ENCODE assay signal across 21 cellular contexts in genomic region chr17:4189280-4189679, GRCh38. TPM values are rescaled to one million over a fixed set of nuclear protein-coding genes. Genes with fewer than 3 reads are reported as not detected.
A peak's percentile ranks its signal among the peaks of the same experiment; 100 is the strongest.
DNase-seq lines count a peak whose midpoint lies in the region; ATAC-seq and TF ChIP-seq lines count a peak whose summit lies in the region.
"Had no signal": no experiment of that assay in that cellular context is flagged by ENCODE, and none has a peak within 500 bp of the region (broad histone marks: within the 10 kb centered on the region; RNA-seq: fewer than 3 reads in every experiment).

No MANE protein-coding gene starts in this region.

- no TSS peak for BruUV-seq in A673 (replicated peaks; lab: Mats Ljungman, UMichigan)

- POLR2A ChIA-PET in A673 (lab: Charles Lee; ENCODE audit: low non-redundant PET) = no interaction called here

- no peak for TF ChIP-seq CTCF in A673 (conservative IDR thresholded peaks at IDR 0.05; ENCODE audit: low read depth, low read length)
- no peak for TF ChIP-seq CTCF in lower lobe of right lung (IDR thresholded peaks at IDR 0.05)

- H3K4me1 Mint-ChIP-seq in activated naive CD4-positive, alpha-beta T cell treated with anti-CD3 and anti-CD28 coated beads, Interleukin-2, amount 50 U/mL, for 24 hours = peaks cover 8% of the 10 kb centered on the region
- peaks cover 4% of the 10 kb centered on the region for H3K4me1 Mint-ChIP-seq in activated naive CD8-positive, alpha-beta T cell treated with anti-CD3 and anti-CD28 coated beads for 36 hours

- no peak overlapping the region for H3K4me3 Mint-ChIP-seq in activated naive CD4-positive, alpha-beta T cell treated with anti-CD3 and anti-CD28 coated beads, Interleukin-2, amount 50 U/mL, for 24 hours
- no peak overlapping the region for H3K4me3 Mint-ChIP-seq in activated naive CD8-positive, alpha-beta T cell treated with anti-CD3 and anti-CD28 coated beads for 36 hours
- H3K4me3 Mint-ChIP-seq: natural killer cell treated with Interleukin-12 subunit alpha and Interleukin-12 subunit beta and Interleukin-15 and Interleukin-18, amount 100 ng/mL, for 72 hours; stimulated activated naive CD8-positive, alpha-beta T cell treated with anti-CD3 and anti-CD28 coated beads, Interleukin-15, Interleukin-2, amounts not matched to agents 100 ng/mL and 50 ng/mL, for 24 hours had no signal

- no peaks in the 10 kb centered on the region for H3K9me3 Mint-ChIP-seq in activated naive CD4-positive, alpha-beta T cell treated with anti-CD3 and anti-CD28 coated beads, Interleukin-2, amount 50 U/mL, for 24 hours
- no peaks in the 10 kb centered on the region for H3K9me3 Mint-ChIP-seq in activated naive CD8-positive, alpha-beta T cell treated with anti-CD3 and anti-CD28 coated beads for 36 hours
- H3K9me3 Mint-ChIP-seq: natural killer cell treated with Interleukin-12 subunit alpha and Interleukin-12 subunit beta and Interleukin-15 and Interleukin-18, amount 100 ng/mL, for 72 hours; stimulated activated naive CD8-positive, alpha-beta T cell treated with anti-CD3 and anti-CD28 coated beads, Interleukin-15, Interleukin-2, amounts not matched to agents 100 ng/mL and 50 ng/mL, for 24 hours had no signal

- intact Hi-C loops in A673 (cut with micrococcal nuclease; ENCODE audit: unreplicated experiment) = no loop called here
- intact Hi-C loops in lower lobe of right lung (cut with DNase I) = no loop called here

- no peak overlapping the region for H3K27ac ChIP-seq in A673 (ENCODE audit: low read depth, low read length, poor library complexity, severe bottlenecking)
- no peak overlapping the region for H3K27ac ChIP-seq in lower lobe of right lung
- H3K27ac ChIP-seq: heart right ventricle, VCaP had no signal

- H3K27me3 Mint-ChIP-seq in activated naive CD4-positive, alpha-beta T cell treated with anti-CD3 and anti-CD28 coated beads, Interleukin-2, amount 50 U/mL, for 24 hours = no peaks in the 10 kb centered on the region
- H3K27me3 Mint-ChIP-seq in activated naive CD8-positive, alpha-beta T cell treated with anti-CD3 and anti-CD28 coated beads for 36 hours = no peaks in the 10 kb centered on the region
- H3K27me3 Mint-ChIP-seq: natural killer cell treated with Interleukin-12 subunit alpha and Interleukin-12 subunit beta and Interleukin-15 and Interleukin-18, amount 100 ng/mL, for 72 hours; stimulated activated naive CD8-positive, alpha-beta T cell treated with anti-CD3 and anti-CD28 coated beads, Interleukin-15, Interleukin-2, amounts not matched to agents 100 ng/mL and 50 ng/mL, for 24 hours had no signal

- peak overlapping the region; percentile 51 for H3K27ac Mint-ChIP-seq in activated naive CD4-positive, alpha-beta T cell treated with anti-CD3 and anti-CD28 coated beads, Interleukin-2, amount 50 U/mL, for 24 hours
- H3K27ac Mint-ChIP-seq in activated naive CD8-positive, alpha-beta T cell treated with anti-CD3 and anti-CD28 coated beads for 36 hours = peak overlapping the region; percentile 34
- H3K27ac Mint-ChIP-seq: stimulated activated naive CD8-positive, alpha-beta T cell treated with anti-CD3 and anti-CD28 coated beads, Interleukin-15, Interleukin-2, amounts not matched to agents 100 ng/mL and 50 ng/mL, for 24 hours had no signal

- peaks cover 8% of the 10 kb centered on the region for H3K36me3 Mint-ChIP-seq in activated naive CD4-positive, alpha-beta T cell treated with anti-CD3 and anti-CD28 coated beads, Interleukin-2, amount 50 U/mL, for 24 hours
- peaks cover 9% of the 10 kb centered on the region for H3K36me3 Mint-ChIP-seq in activated naive CD8-positive, alpha-beta T cell treated with anti-CD3 and anti-CD28 coated beads for 36 hours

- no peaks in the 10 kb centered on the region for H3K27me3 ChIP-seq in A673 (replicated peaks; ENCODE audit: insufficient read depth, low read depth, low read length, poor library complexity)
- H3K27me3 ChIP-seq in lower lobe of right lung (ENCODE audit: low read depth) = no peaks in the 10 kb centered on the region
- H3K27me3 ChIP-seq: heart right ventricle had no signal

- H3K4me3 ChIP-seq in A673 (ENCODE audit: low read depth, low read length, poor library complexity, severe bottlenecking) = no peak overlapping the region
- H3K4me3 ChIP-seq in lower lobe of right lung = no peak overlapping the region
- H3K4me3 ChIP-seq: heart right ventricle had no signal

- H3K4me1 ChIP-seq in A673 (ENCODE audit: insufficient read depth, low read length, poor library complexity, severe bottlenecking) (peaks cover 4% of the 10 kb centered on the region), lower lobe of right lung (no peaks in the 10 kb centered on the region)

- H3K36me3 ChIP-seq in A673 (ENCODE audit: insufficient read depth, low read length, poor library complexity, severe bottlenecking) (peaks cover 43% of the 10 kb centered on the region), lower lobe of right lung (peaks cover 85% of the 10 kb centered on the region)

- ATAC-seq in lower lobe of right lung = no peak
- ATAC-seq: natural killer cell treated with Interleukin-12 subunit alpha and Interleukin-12 subunit beta and Interleukin-15 and Interleukin-18, amount 100 ng/mL, for 72 hours; PC-3 had no signal

- CTCF ChIA-PET in A673 (lab: Charles Lee) = no interaction called here

- H3K9me3 ChIP-seq in A673 (ENCODE audit: low read depth, low read length, poor library complexity, severe bottlenecking) (no peaks in the 10 kb centered on the region), lower lobe of right lung (no peaks in the 10 kb centered on the region)
- H3K9me3 ChIP-seq: heart right ventricle had no signal

- no peak for DNase-seq in activated naive CD4-positive, alpha-beta T cell (lab: John Stamatoyannopoulos, UW)
- no peak for DNase-seq in activated naive CD8-positive, alpha-beta T cell treated with anti-CD3 and anti-CD28 coated beads for 36 hours
- peak; percentile 43 for DNase-seq in mesenteric fat pad (ENCODE audit: low spot score)
- no peak for DNase-seq in A673 (ENCODE audit: low spot score)
- no peak for DNase-seq in ecto neural progenitor cell (ENCODE audit: low spot score)
- no peak for DNase-seq in DMS79 (lab: John Stamatoyannopoulos, UW)
- DNase-seq in lower lobe of right lung = no peak
- DNase-seq: heart right ventricle; islet precursor cell; mammary epithelial cell; MV-4-11; NCI-H187; NCI-H226; NCI-H82; PC-3; SIG-M5; stimulated activated CD4-positive, alpha-beta T cell treated with anti-CD3 and anti-CD28 coated beads, Interleukin-2, amount 100 ng/mL, for 24 hours had no signal

RNA-seq across cellular contexts. Expression of gene CYB5D2, which starts 46.3 kb away (rescaled TPM):
- 10 to 100 TPM; 11.0 to 11.6 TPM for total RNA-seq in activated naive CD8-positive, alpha-beta T cell treated with anti-CD3 and anti-CD28 coated beads for 36 hours
- total RNA-seq in mesenteric fat pad (16.6 TPM), A673 (2021) (12.3 and 14.8 TPM in 2 replicates), lower lobe of right lung (12.4 TPM)

RNA-seq across cellular contexts. Expression of gene ZZEF1, which starts 46.5 kb away (rescaled TPM):
- 10 to 100 TPM; 23.7 to 27.0 TPM for total RNA-seq in activated naive CD8-positive, alpha-beta T cell treated with anti-CD3 and anti-CD28 coated beads for 36 hours
- total RNA-seq in mesenteric fat pad = 56.2 TPM
- total RNA-seq in A673 (2021) = 33.9 and 35.2 TPM in 2 replicates
- total RNA-seq in lower lobe of right lung = 55.2 TPM
